21 cellular contexts compared by ENCODE assay signal in the genomic region with DNA sequence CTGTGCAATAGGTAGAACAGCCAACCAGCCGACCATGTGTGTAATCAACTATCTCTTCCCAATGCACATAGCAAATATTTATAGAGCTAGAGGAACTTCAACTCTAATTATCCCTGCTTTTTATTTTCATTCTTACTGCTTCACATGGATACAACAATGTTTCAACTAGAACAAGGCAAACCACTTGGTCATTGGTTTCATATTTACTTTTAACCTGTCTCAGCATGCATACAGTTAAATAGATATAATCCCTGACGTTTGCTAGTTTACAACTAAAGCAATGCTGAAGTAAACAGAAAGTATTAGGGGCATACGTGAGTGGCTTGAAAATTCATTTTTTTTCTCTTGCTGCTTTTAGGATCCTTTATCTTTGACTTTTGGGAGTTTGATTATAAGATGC.
"Had no signal": no experiment of that assay in that cellular context is flagged by ENCODE, and none has a peak within 500 bp of the region (broad histone marks: within the 10 kb centered on the region; RNA-seq: fewer than 3 reads in every experiment).

No MANE protein-coding gene starts in this region.

- ATAC-seq: body of pancreas; left lung; mucosa of descending colon; natural killer cell treated with Interleukin-12 subunit alpha and Interleukin-12 subunit beta and Interleukin-15 and Interleukin-18, amount 100 ng/mL, for 72 hours; stimulated activated memory B cell treated with anti-CD40 and anti-IgM and Interleukin-4, amounts not matched to agents 10 μg/mL and 1 μg/mL and 100 μg/mL, for 72 hours; stimulated activated naive CD8-positive, alpha-beta T cell treated with anti-CD3 and anti-CD28 coated beads, Interleukin-15, amount 100 ng/mL, for 72 hours had no signal

- DNase-seq: activated CD4-positive, alpha-beta T cell treated with anti-CD3 and anti-CD28 coated beads for 48 hours; activated CD4-positive, alpha-beta T cell treated with anti-CD3 and anti-CD28 coated beads, Interleukin-2, amount 50 U/mL, for 48 hours; activated CD8-positive, alpha-beta memory T cell treated with anti-CD3 and anti-CD28 coated beads for 24 hours; activated effector memory CD4-positive, alpha-beta T cell treated with Interleukin-2 at 50 U/mL for 16 hours; activated naive CD4-positive, alpha-beta T cell treated with anti-CD3 and anti-CD28 coated beads for 36 hours; activated naive CD8-positive, alpha-beta T cell treated with anti-CD3 and anti-CD28 coated beads for 36 hours; adrenal gland; aorta; body of pancreas; dorsolateral prefrontal cortex; effector memory CD4-positive, alpha-beta T cell; foreskin fibroblast; left lung; mucosa of descending colon; stimulated activated CD4-positive, alpha-beta T cell treated with anti-CD3 and anti-CD28 coated beads, Interleukin-1b, Interleukin-23, amount 100 ng/mL, for 48 hours; stimulated activated CD4-positive, alpha-beta T cell treated with anti-CD3 and anti-CD28 coated beads, Interleukin-4, amount 100 ng/mL, for 4 hours; stimulated activated CD8-positive, alpha-beta memory T cell treated with anti-CD3 and anti-CD28 coated beads, Interleukin-4, amount 100 ng/mL, for 48 hours; stimulated activated naive CD8-positive, alpha-beta T cell treated with anti-CD3 and anti-CD28 coated beads, Interleukin-15, amount 100 ng/mL, for 72 hours; substantia nigra had no signal
